ENCODE assay signal across 8 cellular contexts in genomic region chr10:47384148-47384921, GRCh38. TPM values are rescaled to one million over a fixed set of nuclear protein-coding genes. Genes with fewer than 3 reads are reported as not detected.
DNase-seq lines count a peak whose midpoint lies in the region; ATAC-seq and TF ChIP-seq lines count a peak whose summit lies in the region.

ZNF488 (minus strand) TSS chr10:47384293; CDS start chr10:47368829, 15,464 bp downstream.

- peak within 1 kb of the TSS; percentile 84 for H3K4me3 Mint-ChIP-seq in memory B cell

- TF ChIP-seq CTCF in BJ (IDR thresholded peaks at IDR 0.05; ENCODE audit: insufficient read depth, low read depth, low read length) = no peak

- H3K36me3 ChIP-seq in BJ (ENCODE audit: control insufficient read depth, insufficient read depth, low read length) = no peaks in the 10 kb centered on the region
- H3K36me3 ChIP-seq in effector memory CD4-positive, alpha-beta T cell (ENCODE audit: control insufficient read depth, insufficient read depth, low read length) = no peaks in the 10 kb centered on the region

- H3K4me1 Mint-ChIP-seq in memory B cell = peaks cover 12% of the 10 kb centered on the region

- DNase-seq in BJ (ENCODE audit: low read depth) (no peak), NCI-H82 treated with DMSO at 0.1 percent for 48 hours (lab: John Stamatoyannopoulos, UW; ENCODE audit: unreplicated experiment) (peak; percentile 30), memory B cell (ENCODE audit: low spot score in 2 of 2) (peak; percentile 35 to 52)
- DNase-seq in activated CD8-positive, alpha-beta memory T cell treated with anti-CD3 and anti-CD28 coated beads for 24 hours = peak; percentile 90
- DNase-seq in effector memory CD4-positive, alpha-beta T cell = peak; percentile 22 to 47 (median 41)
- DNase-seq in stimulated activated CD4-positive, alpha-beta T cell treated with anti-CD3 and anti-CD28 coated beads, TNF-alpha, amount 100 ng/mL, for 4 hours (ENCODE audit: low read depth in 3 of 3) = peak; percentile 52 to 70 (median 54)

- H3K27me3 Mint-ChIP-seq in memory B cell = peaks cover 32% of the 10 kb centered on the region

- no peaks in the 10 kb centered on the region for H3K9me3 ChIP-seq in effector memory CD4-positive, alpha-beta T cell (ENCODE audit: control insufficient read depth, low read length)

- CTCF ChIA-PET in BJ (lab: Yijun Ruan, JAX) = interaction anchor here (0.9 to 2.4 kb wide), 4 partner anchors 9 to 54 kb away, joined by 3 to 10 read pairs (median 6); no protein-coding TSS in a partner anchor

- H3K27me3 ChIP-seq in BJ (ENCODE audit: control insufficient read depth, insufficient read depth, low read length) = peaks cover 5% of the 10 kb centered on the region
- peaks cover 7% of the 10 kb centered on the region for H3K27me3 ChIP-seq in effector memory CD4-positive, alpha-beta T cell (replicated peaks; ENCODE audit: control insufficient read depth, insufficient read depth, low read length, poor library complexity, severe bottlenecking)

- H3K36me3 Mint-ChIP-seq in memory B cell = peaks cover 2% of the 10 kb centered on the region

- H3K9me3 Mint-ChIP-seq in memory B cell = peaks cover 10% of the 10 kb centered on the region

- ATAC-seq in GM19372 (IDR thresholded peaks at IDR 0.05; ENCODE audit: low read depth, unreplicated experiment) (peak; percentile 91), HG03460 (IDR thresholded peaks at IDR 0.05; ENCODE audit: unreplicated experiment) (peak; percentile 90), memory B cell (ENCODE audit: low read depth) (peak; percentile 80)

- H3K4me3 ChIP-seq in BJ (ENCODE audit: low read depth, low read length) = peak within 1 kb of the TSS; percentile 85
- H3K4me3 ChIP-seq in effector memory CD4-positive, alpha-beta T cell (ENCODE audit: insufficient read depth, low read depth, low read length, poor library complexity, severe bottlenecking) = peak within 1 kb of the TSS; percentile 84

- peak within 1 kb of the TSS; percentile 6 for H3K27ac Mint-ChIP-seq in memory B cell

- H3K4me1 ChIP-seq in effector memory CD4-positive, alpha-beta T cell (ENCODE audit: control insufficient read depth, insufficient read depth, low read length, poor library complexity, severe bottlenecking) = no peaks in the 10 kb centered on the region

- POLR2A ChIA-PET in BJ (lab: Charles Lee) = interaction anchor here (0.7 kb wide), 1 partner anchor 9 kb away, joined by 4 read pairs; no protein-coding TSS in a partner anchor

- H3K27ac ChIP-seq in effector memory CD4-positive, alpha-beta T cell (ENCODE audit: insufficient read depth, low read length, poor library complexity, severe bottlenecking) = no peak within 1 kb of the TSS

RNA-seq across cellular contexts. Expression of gene ZNF488, which starts in this region (rescaled TPM):
- polyA plus RNA-seq in BJ (2011; rRNA removed) = 0.15 and 0.17 TPM in 2 replicates
- 0.09 and 0.15 TPM in 2 replicates for polyA minus RNA-seq in BJ (2011; rRNA and poly(A)+ RNA removed)
